2 cellular contexts compared by ENCODE assay signal in the genomic region with DNA sequence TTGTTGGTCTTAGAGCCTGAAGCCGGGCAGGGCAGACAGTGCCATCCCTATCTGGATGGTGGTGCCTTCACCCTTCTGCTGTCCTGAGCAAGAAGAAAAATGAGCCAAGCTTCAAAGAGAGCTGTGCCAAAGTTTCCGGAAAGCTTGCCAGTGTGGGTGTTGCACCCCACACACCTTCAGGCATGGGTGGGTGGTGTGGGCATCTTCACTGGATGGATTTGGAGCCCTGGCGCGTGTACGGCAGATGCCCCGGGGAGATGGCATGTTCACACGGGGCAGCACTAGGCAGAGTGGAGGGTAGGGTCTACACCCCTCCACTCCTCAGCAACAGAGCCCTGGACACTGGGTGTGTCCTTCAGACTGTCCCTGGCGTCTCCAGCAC.
TF ChIP-seq lines count a peak whose summit lies in the region.

No MANE protein-coding gene starts in this region.

TF ChIP-seq in HEK293, 187 proteins besides CTCF, POLR2A, EP300 and RAD21:
- TF ChIP-seq EGR2 (tag by site-specific recombination; IDR thresholded peaks at IDR 0.05; ENCODE audit: low read depth) (peak; percentile 53; the same call in 1 of the 2 replicates), HOXC10 (CRISPR knock-in tag; IDR thresholded peaks at IDR 0.05) (no peak), ZFHX2 (tag by site-specific recombination; conservative IDR thresholded peaks at IDR 0.05) (peak; percentile 76), ZNF248 (tag by site-specific recombination; IDR thresholded peaks at IDR 0.05) (no peak), ZNF776 (tag by site-specific recombination; IDR thresholded peaks at IDR 0.05; ENCODE audit: borderline replicate concordance) (no peak), GLIS1 (tag by site-specific recombination; IDR thresholded peaks at IDR 0.05) (no peak), IKZF3 (tag by site-specific recombination; IDR thresholded peaks at IDR 0.05) (no peak), BCL6B (tag by site-specific recombination; IDR thresholded peaks at IDR 0.05) (no peak)

TF ChIP-seq in H1, 55 proteins besides CTCF, POLR2A, EP300 and RAD21:
- no peak for TF ChIP-seq SUZ12 (IDR thresholded peaks at IDR 0.05; ENCODE audit: low read length)
- no peak for TF ChIP-seq NANOG (IDR thresholded peaks at IDR 0.05; ENCODE audit: insufficient read depth, low read depth, low read length, poor library complexity, severe bottlenecking)
